1 cellular context compared by ENCODE assay signal in genomic region chr10:59537451-59537850, GRCh38.
TF ChIP-seq lines count a peak whose summit lies in the region.

No MANE protein-coding gene starts in this region.

TF ChIP-seq in endothelial cell of umbilical vein, 7 proteins besides CTCF, POLR2A, EP300 and RAD21:
- TF ChIP-seq MAX (IDR thresholded peaks at IDR 0.05; ENCODE audit: insufficient read depth, insufficient read length) (no peak), FOS (IDR thresholded peaks at IDR 0.05; ENCODE audit: borderline replicate concordance, insufficient read depth, low read length) (no peak), JUN (IDR thresholded peaks at IDR 0.05; ENCODE audit: borderline replicate concordance, insufficient read depth, insufficient read length, low read depth) (no peak), EZH2 (IDR thresholded peaks at IDR 0.05; ENCODE audit: borderline replicate concordance, low read depth, low read length, severe bottlenecking) (no peak), MYC (IDR thresholded peaks at IDR 0.05; ENCODE audit: low read depth, low read length) (no peak), POLR2AphosphoS5 (IDR thresholded peaks at IDR 0.05; ENCODE audit: insufficient read depth, low read depth, low read length) (no peak), GATA2 (IDR thresholded peaks at IDR 0.05; ENCODE audit: insufficient read depth, insufficient read length, low read depth, low read length) (no peak)
TF ChIP-seq in endothelial cell of umbilical vein: peak in this region for 0.
